20 cellular contexts compared by ENCODE assay signal in genomic region chr12:101628669-101629068, GRCh38. TPM values are rescaled to one million over a fixed set of nuclear protein-coding genes. Genes with fewer than 3 reads are reported as not detected.
DNase-seq lines count a peak whose midpoint lies in the region; ATAC-seq and TF ChIP-seq lines count a peak whose summit lies in the region.
"Had no signal": no experiment of that assay in that cellular context is flagged by ENCODE, and none has a peak within 500 bp of the region (broad histone marks: within the 10 kb centered on the region; RNA-seq: fewer than 3 reads in every experiment).

No MANE protein-coding gene starts in this region.

- H3K9me2 ChIP-seq in GM23338 (ENCODE audit: insufficient read depth): no peaks in the 10 kb centered on the region

- TF ChIP-seq POLR2A in gastrocnemius medialis (IDR thresholded peaks at IDR 0.05) (no peak), breast epithelium (IDR thresholded peaks at IDR 0.05) (no peak)

- H3K27ac ChIP-seq in GM23338 (ENCODE audit: low read depth): no peak overlapping the region
- peak overlapping the region; percentile 53 to 92 (median 62) for H3K27ac ChIP-seq in gastrocnemius medialis
- no peak overlapping the region for H3K27ac ChIP-seq in upper lobe of right lung
- no peak overlapping the region for H3K27ac ChIP-seq in breast epithelium

- no peaks in the 10 kb centered on the region for H3K36me3 ChIP-seq in GM23338 (ENCODE audit: insufficient read depth)
- peaks cover 2 to 69% of the 10 kb centered on the region in 2 donors for H3K36me3 ChIP-seq in gastrocnemius medialis
- H3K36me3 ChIP-seq in upper lobe of right lung: no peaks in the 10 kb centered on the region
- no peaks in the 10 kb centered on the region for H3K36me3 ChIP-seq in breast epithelium

- H3K4me2 ChIP-seq in GM23338: no peak overlapping the region

- H3K4me3 Mint-ChIP-seq in GM23338: no peak overlapping the region
- H3K4me3 Mint-ChIP-seq: CD4-positive, alpha-beta memory T cell had no signal

- H3K4me3 ChIP-seq in GM23338 (no peak overlapping the region), gastrocnemius medialis (no peak overlapping the region), upper lobe of right lung (no peak overlapping the region), breast epithelium (no peak overlapping the region)

- H3K27me3 Mint-ChIP-seq in GM23338 (ENCODE audit: insufficient read depth, low read depth, poor library complexity): no peaks in the 10 kb centered on the region

- intact Hi-C loops in left colon (cut with DNase I, micrococcal nuclease) (no loop called here), gastrocnemius medialis (cut with DNase I; ENCODE audit: low total_unique reads) (no loop called here), upper lobe of right lung (cut with DNase I) (no loop called here), breast epithelium (cut with DNase I; ENCODE audit: low total_unique reads) (no loop called here)

- H3F3A ChIP-seq in GM23338 (replicated peaks; ENCODE audit: low read depth): no peaks in the 10 kb centered on the region

- no peaks in the 10 kb centered on the region for H3K79me2 ChIP-seq in GM23338 (replicated peaks; ENCODE audit: insufficient read depth)

- H3K36me3 Mint-ChIP-seq in GM23338 (ENCODE audit: low read depth): no peaks in the 10 kb centered on the region
- H3K36me3 Mint-ChIP-seq: CD4-positive, alpha-beta memory T cell had no signal

- in situ Hi-C loops in gastrocnemius medialis (cut with MboI; ENCODE audit: low sequenced_read_pairs in 4 of 4): no loop called here

- no peaks in the 10 kb centered on the region for H4K20me1 ChIP-seq in GM23338 (replicated peaks; ENCODE audit: insufficient read depth)

- ATAC-seq in GM23338 (no peak), left colon (peak; percentile 97), gastrocnemius medialis (no peak), upper lobe of right lung (peak; percentile 13), HG03378 (IDR thresholded peaks at IDR 0.05; ENCODE audit: unreplicated experiment) (no peak)

- H3K4me1 Mint-ChIP-seq in GM23338: no peaks in the 10 kb centered on the region
- H3K4me1 Mint-ChIP-seq: CD4-positive, alpha-beta memory T cell had no signal

- H3K27ac Mint-ChIP-seq in GM23338: no peak overlapping the region
- H3K27ac Mint-ChIP-seq: CD4-positive, alpha-beta memory T cell had no signal

- H3K9me3 Mint-ChIP-seq in GM23338: no peaks in the 10 kb centered on the region

- no peak for DNase-seq in GM23338 (ENCODE audit: low spot score)
- DNase-seq in left colon: no peak
- no peak for DNase-seq in gastrocnemius medialis
- no peak for DNase-seq in upper lobe of right lung
- DNase-seq in breast epithelium (ENCODE audit: low spot score in 2 of 2): no peak
- DNase-seq in NCI-H2171 treated with DMSO at 0.1 percent for 48 hours (lab: John Stamatoyannopoulos, UW): no peak
- DNase-seq: C1 segment of cervical spinal cord; Calu3; CD4-positive, alpha-beta memory T cell; COR-L47; DMS53; DMS79 treated with DMSO at 0.1 percent for 48 hours; H7; HCEC 1CT had no signal

- H3K4me1 ChIP-seq in GM23338 (ENCODE audit: insufficient read depth) (no peaks in the 10 kb centered on the region), gastrocnemius medialis (peaks cover 0 to 20% of the 10 kb centered on the region in 2 donors), upper lobe of right lung (no peaks in the 10 kb centered on the region), breast epithelium (no peaks in the 10 kb centered on the region)

- TF ChIP-seq CTCF in GM23338 (conservative IDR thresholded peaks at IDR 0.05; ENCODE audit: low read depth in 2 of 2) (no peak), gastrocnemius medialis (IDR thresholded peaks at IDR 0.05 in 4 of 5, conservative IDR thresholded peaks at IDR 0.05 in 1 of 5) (no peak), upper lobe of right lung (IDR thresholded peaks at IDR 0.05) (no peak), breast epithelium (IDR thresholded peaks at IDR 0.05) (no peak)

- H3K27me3 ChIP-seq in GM23338 (ENCODE audit: insufficient read depth) (no peaks in the 10 kb centered on the region), gastrocnemius medialis (no peaks in the 10 kb centered on the region), upper lobe of right lung (no peaks in the 10 kb centered on the region), breast epithelium (no peaks in the 10 kb centered on the region)

- H2AFZ ChIP-seq in GM23338: peak overlapping the region; percentile 28; the same call in 1 of the 2 replicates

- H3K9me3 ChIP-seq in gastrocnemius medialis: no peaks in the 10 kb centered on the region
- no peaks in the 10 kb centered on the region for H3K9me3 ChIP-seq in upper lobe of right lung
- H3K9me3 ChIP-seq in breast epithelium: no peaks in the 10 kb centered on the region

TF ChIP-seq in GM23338, 12 proteins besides CTCF, POLR2A, EP300 and RAD21 (continues in another document):
- TF ChIP-seq ZNF114 (CRISPR knock-in tag; IDR thresholded peaks at IDR 0.05) (no peak), REST (IDR thresholded peaks at IDR 0.05; ENCODE audit: unreplicated experiment) (no peak), ZNF331 (CRISPR knock-in tag; IDR thresholded peaks at IDR 0.05; ENCODE audit: low read depth) (no peak), POLR2AphosphoS5 (IDR thresholded peaks at IDR 0.05; ENCODE audit: low read depth) (no peak), ETS1 (IDR thresholded peaks at IDR 0.05) (no peak)

RNA-seq across cellular contexts. Expression of gene MYBPC1, which starts 33.9 kb away (rescaled TPM):
- 0.54 TPM in 1 of 2 replicates, not detected in the other for total RNA-seq in GM23338 (2014; rRNA removed; shearing (Covaris generic))
- 0.18 TPM in 1 of 2 replicates, not detected in the other for polyA plus RNA-seq in GM23338 (2016; fragmentation: Nextera tagmentation; extraction: Ambion mirVana)
- total RNA-seq in left colon (10 to 100 TPM; 17.3 to 24.8 TPM), gastrocnemius medialis (1,000 to 10,000 TPM; 2,958 to 5,874 (median 4,932) TPM), upper lobe of right lung (not detected), breast epithelium (100 to 1,000 TPM in 1 of 3 donors, 10 to 100 TPM in 1, under 1 TPM in 1; 0.64 to 395 (median 92.2) TPM)
- total RNA-seq: A172; Calu3; CD4-positive, alpha-beta memory T cell; Daoy; G401; H1; H7 had no signal
- polyA plus RNA-seq: BJ; CD4-positive, alpha-beta memory T cell; H1 had no signal

Comparison
In these comparisons a context has a peak if more than half of its experiments do, and no peak if none do; other contexts are left out.
1. ATAC-seq: peak in left colon (single experiment) and upper lobe of right lung (single experiment); none in GM23338 (single experiment), gastrocnemius medialis (0 of 2) and HG03378 (single experiment).
2. H3K27ac ChIP-seq: peak in gastrocnemius medialis (4 of 4); none in GM23338 (single experiment), upper lobe of right lung (single experiment) and breast epithelium (0 of 2).
3. RNA of gene MYBPC1, which starts 33.9 kb away (total RNA-seq): 2,958 to 5,874 TPM in gastrocnemius medialis; 0.64 to 395 TPM in breast epithelium, 17.3 to 24.8 TPM in left colon, 0.54 TPM in GM23338 and not detected in upper lobe of right lung (single experiment); every median in the first group is over 4 times any median in the second.